23 cellular contexts compared by ENCODE assay signal in the genomic region with DNA sequence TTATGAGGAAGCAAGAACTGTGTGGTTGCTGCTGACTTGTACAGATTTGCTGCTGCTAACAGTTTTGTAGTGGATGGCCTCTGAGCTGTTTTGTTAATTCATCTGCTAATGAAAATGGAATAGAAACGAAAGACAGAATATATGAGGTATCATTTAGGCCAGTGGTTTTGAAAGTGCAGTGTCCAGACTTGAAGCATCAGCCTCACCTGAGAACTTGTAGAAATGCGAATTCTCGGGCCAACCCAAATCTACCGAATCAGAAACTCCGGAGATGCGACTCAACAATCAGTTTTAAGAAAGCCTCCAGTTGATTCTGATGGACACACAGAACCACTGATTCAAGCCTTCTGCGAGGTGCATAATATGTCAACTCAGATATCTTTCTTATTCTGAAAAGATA.
"Had no signal": no experiment of that assay in that cellular context is flagged by ENCODE, and none has a peak within 500 bp of the region (broad histone marks: within the 10 kb centered on the region; RNA-seq: fewer than 3 reads in every experiment).

No MANE protein-coding gene starts in this region.

- H3K9me3 ChIP-seq: body of pancreas, colonic mucosa, esophagus squamous epithelium had no signal

- H3K9me3 Mint-ChIP-seq: activated CD4-positive, alpha-beta memory T cell treated with anti-CD3 and anti-CD28 coated beads for 36 hours; activated CD4-positive, alpha-beta T cell treated with anti-CD3 and anti-CD28 coated beads, Interleukin-2, amount 10 ng/mL, durations not matched to agents 24 days and 14 days; activated T-cell treated with anti-CD3 and anti-CD28 coated beads, Interleukin-2, amount 50 U/mL, for 4 hours; activated T-helper 17 cell treated with anti-CD3 and anti-CD28 coated beads, Interleukin-2, amount 50 U/mL, for 72 hours had no signal

- H3K36me3 Mint-ChIP-seq: activated CD4-positive, alpha-beta memory T cell treated with anti-CD3 and anti-CD28 coated beads for 36 hours; activated naive CD8-positive, alpha-beta T cell had no signal

- H3K4me3 Mint-ChIP-seq: activated CD4-positive, alpha-beta memory T cell treated with anti-CD3 and anti-CD28 coated beads for 36 hours; activated CD4-positive, alpha-beta T cell treated with anti-CD3 and anti-CD28 coated beads for 36 hours; activated CD4-positive, alpha-beta T cell treated with anti-CD3 and anti-CD28 coated beads, Interleukin-2, amount 10 ng/mL, durations not matched to agents 24 days and 14 days; activated naive CD8-positive, alpha-beta T cell; activated T-cell treated with anti-CD3 and anti-CD28 coated beads, Interleukin-2, amount 50 U/mL, for 4 hours; activated T-helper 17 cell treated with anti-CD3 and anti-CD28 coated beads, Interleukin-2, amount 50 U/mL, for 72 hours had no signal

- H3K36me3 ChIP-seq: colonic mucosa, esophagus squamous epithelium had no signal

- H3K27ac Mint-ChIP-seq: activated CD4-positive, alpha-beta memory T cell treated with anti-CD3 and anti-CD28 coated beads for 36 hours; activated CD4-positive, alpha-beta T cell treated with anti-CD3 and anti-CD28 coated beads for 36 hours; activated CD4-positive, alpha-beta T cell treated with anti-CD3 and anti-CD28 coated beads, Interleukin-2, amount 10 ng/mL, durations not matched to agents 24 days and 14 days; activated naive CD8-positive, alpha-beta T cell; activated T-helper 17 cell treated with anti-CD3 and anti-CD28 coated beads, Interleukin-2, amount 50 U/mL, for 72 hours had no signal

- FAIRE-seq: endometrium, endothelial cell of umbilical vein had no signal

- DNase-seq: activated CD4-positive, alpha-beta memory T cell treated with anti-CD3 and anti-CD28 coated beads for 36 hours; activated CD4-positive, alpha-beta T cell treated with anti-CD3 and anti-CD28 coated beads for 36 hours; activated CD4-positive, alpha-beta T cell treated with anti-CD3 and anti-CD28 coated beads, Interleukin-2, amount 10 ng/mL, durations not matched to agents 24 days and 14 days; activated CD4-positive, CD25-positive, alpha-beta regulatory T cell; activated CD4-positive, CD25-positive, alpha-beta regulatory T cell treated with anti-CD3 and anti-CD28 coated beads, Interleukin-2, amount 50 U/mL, for 72 hours; activated effector memory CD4-positive, alpha-beta T cell treated with Interleukin-2 at 50 U/mL for 16 hours; activated gamma-delta T cell treated with Interleukin-2 at 50 U/mL for 16 hours; activated naive CD4-positive, alpha-beta T cell treated with anti-CD3 and anti-CD28 coated beads, Interleukin-2, amount 50 U/mL, for 16 hours; activated naive CD4-positive, alpha-beta T cell treated with Interleukin-2 at 50 U/mL for 16 hours; activated T-cell treated with anti-CD3 and anti-CD28 coated beads, Interleukin-2, amount 50 U/mL, for 4 hours; amniotic stem cell; anterior cingulate cortex; body of pancreas; caudate nucleus; effector CD8-positive, alpha-beta T cell; esophagus squamous epithelium; T-helper 2 cell had no signal

- ATAC-seq: activated CD4-positive, alpha-beta T cell treated with anti-CD3 and anti-CD28 coated beads for 36 hours; activated T-cell treated with anti-CD3 and anti-CD28 coated beads, Interleukin-2, amount 50 U/mL, for 4 hours; activated T-helper 17 cell treated with anti-CD3 and anti-CD28 coated beads, Interleukin-2, amount 50 U/mL, for 72 hours; body of pancreas had no signal

- H3K27me3 ChIP-seq: body of pancreas, colonic mucosa, esophagus squamous epithelium had no signal

- H3K4me3 ChIP-seq: body of pancreas, colonic mucosa, esophagus squamous epithelium had no signal

- H3K4me1 Mint-ChIP-seq: activated CD4-positive, alpha-beta T cell treated with anti-CD3 and anti-CD28 coated beads for 36 hours; activated CD4-positive, alpha-beta T cell treated with anti-CD3 and anti-CD28 coated beads, Interleukin-2, amount 10 ng/mL, durations not matched to agents 24 days and 14 days; activated T-helper 17 cell treated with anti-CD3 and anti-CD28 coated beads, Interleukin-2, amount 50 U/mL, for 72 hours had no signal

- H3K27ac ChIP-seq: body of pancreas, colonic mucosa, epithelial cell of prostate, esophagus squamous epithelium had no signal

- H3K4me1 ChIP-seq: body of pancreas, colonic mucosa, esophagus squamous epithelium had no signal
